Comparison of ENCODE assay signal across 22 cellular contexts in the genomic region with DNA sequence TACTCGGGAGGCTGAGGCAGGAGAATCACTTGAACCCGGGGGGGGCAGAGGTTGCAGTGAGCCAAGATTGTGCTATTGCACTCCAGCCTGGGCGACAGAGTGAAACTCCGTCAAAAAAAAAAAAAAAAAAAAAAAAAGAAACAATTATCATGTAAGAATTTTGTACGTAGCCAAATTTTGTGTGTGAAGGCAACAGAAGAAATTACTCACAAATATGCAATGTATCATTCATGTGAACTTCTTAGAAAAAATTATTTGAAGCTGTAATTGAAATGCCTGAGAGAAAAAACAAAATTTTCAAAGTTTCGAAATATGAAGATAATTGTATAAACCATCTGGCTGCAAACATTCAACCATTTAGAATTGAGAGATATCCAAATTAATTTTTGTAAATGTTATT.
DNase-seq lines count a peak whose midpoint lies in the region; ATAC-seq, FAIRE-seq and TF ChIP-seq lines count a peak whose summit lies in the region.
"Had no signal": no experiment of that assay in that cellular context is flagged by ENCODE, and none has a peak within 500 bp of the region (broad histone marks: within the 10 kb centered on the region; RNA-seq: fewer than 3 reads in every experiment).

No MANE protein-coding gene starts in this region.

- peak overlapping the region; percentile 46 for H3K27ac ChIP-seq in GM23248
- H3K27ac ChIP-seq in K562 (ENCODE audit: extremely low read depth, low read depth, low read length) = no peak overlapping the region
- H3K27ac ChIP-seq: KMS-11 had no signal

- DNase-seq in AG20443 (ENCODE audit: low spot score) = peak; percentile 25
- DNase-seq in GM23248 = peak; percentile 63
- no peak for DNase-seq in K562 (ENCODE audit: extremely low read depth in 1 of 4, low spot score in 3 of 4)
- DNase-seq in iris pigment epithelial cell (ENCODE audit: low read depth) = peak; percentile 57
- DNase-seq in NK-92 (lab: John Stamatoyannopoulos, UW; ENCODE audit: unreplicated experiment) = no peak
- no peak for DNase-seq in activated naive CD4-positive, alpha-beta T cell treated with Interleukin-2 at 50 U/mL for 16 hours
- DNase-seq in H4 (ENCODE audit: low spot score) = no peak
- DNase-seq in activated CD4-positive, alpha-beta T cell treated with anti-CD3 and anti-CD28 coated beads, Interleukin-2, amount 10 ng/mL, durations not matched to agents 7 days and 5 days = no peak
- DNase-seq: CD4-positive, CD25-positive, alpha-beta regulatory T cell; DMS53; GOT3; NCI-H1048; NCI-H146; NCI-H2081 treated with DMSO at 0.1 percent for 48 hours; NCI-H2227 treated with DMSO at 0.1 percent for 48 hours; NCI-H524 treated with DMSO at 0.1 percent for 48 hours; SHP77 treated with DMSO at 0.1 percent for 48 hours had no signal

- BruUV-seq in K562 (replicated peaks; lab: Mats Ljungman, UMichigan) = no TSS peak

- no peaks in the 10 kb centered on the region for H3K4me1 Mint-ChIP-seq in activated CD4-positive, alpha-beta T cell treated with anti-CD3 and anti-CD28 coated beads, Interleukin-2, amount 10 ng/mL, durations not matched to agents 7 days and 5 days
- H3K4me1 Mint-ChIP-seq: B cell; CD4-positive, CD25-positive, alpha-beta regulatory T cell had no signal

- TF ChIP-seq POLR2A in K562 (conservative IDR thresholded peaks at IDR 0.05) = no peak

- H3K9me3 ChIP-seq in GM23248 (ENCODE audit: low read depth) (no peaks in the 10 kb centered on the region), K562 (replicated peaks; ENCODE audit: control insufficient read depth, insufficient read depth, low read depth, low read length) (no peaks in the 10 kb centered on the region)

- H3K79me2 ChIP-seq in GM23248 (ENCODE audit: insufficient read depth) (no peaks in the 10 kb centered on the region), K562 (ENCODE audit: control insufficient read depth, insufficient read depth, low read length) (no peaks in the 10 kb centered on the region)

- in situ Hi-C loops in GM23248 (cut with MboI) (loop anchor here (25.0 kb wide), 1 partner anchor 197 kb away; a partner anchor contains a TSS), K562 (cut with MboI) (no loop called here)

- H3K4me2 ChIP-seq in GM23248 (ENCODE audit: unreplicated experiment) (peak overlapping the region; percentile 69), K562 (ENCODE audit: insufficient read depth, low read length) (no peak overlapping the region)
- H3K4me2 ChIP-seq: KMS-11 had no signal

- FAIRE-seq in K562 (lab: Jason Lieb, UNC) = no peak
- FAIRE-seq: GM12891, GM18507, RCC 7860 had no signal

- TF ChIP-seq CTCF in K562 (IDR thresholded peaks at IDR 0.05 in 2 of 3, conservative IDR thresholded peaks at IDR 0.05 in 1 of 3; ENCODE audit: insufficient read depth in 2 of 3, low read depth in 1 of 3, low read length in 3 of 3) = no peak

- no peak for TF ChIP-seq EP300 in K562 (IDR thresholded peaks at IDR 0.05; ENCODE audit: low read length)

- H3K4me3 ChIP-seq in GM23248 (peak overlapping the region; percentile 70), K562 (no peak overlapping the region)

- peak overlapping the region; percentile 56 for H3K9ac ChIP-seq in GM23248
- no peak overlapping the region for H3K9ac ChIP-seq in K562 (ENCODE audit: insufficient read depth in 1 of 2, low read depth in 2 of 2, low read length in 2 of 2)
- H3K9ac ChIP-seq: KMS-11 had no signal

- H4K20me1 ChIP-seq in GM23248 (ENCODE audit: insufficient read depth) = no peaks in the 10 kb centered on the region
- H4K20me1 ChIP-seq in K562 (replicated peaks; ENCODE audit: control insufficient read depth, insufficient read depth, low read length) = no peaks in the 10 kb centered on the region

- WGBS in GM23248 (ENCODE audit: low coverage in 1 of 2, low lambda C conversion rate in 2 of 2, missing lambda C conversion rate in 2 of 2), 2 experiments = 12 to 17% methylated on average over 5 to 6 of the region's 6 CpGs
- 19% methylated on average over 3 of the region's 6 CpGs for WGBS in K562 (ENCODE audit: insufficient coverage, low coverage, missing lambda C conversion rate)

- POLR2A ChIA-PET in K562 (lab: Yijun Ruan, JAX) = no interaction called here
- POLR2A ChIA-PET in activated CD4-positive, alpha-beta T cell treated with anti-CD3 and anti-CD28 coated beads, Interleukin-2, amount 10 ng/mL, durations not matched to agents 7 days and 5 days (lab: Charles Lee) = no interaction called here

- peaks cover 65% of the 10 kb centered on the region for H3K27me3 Mint-ChIP-seq in activated CD4-positive, alpha-beta T cell treated with anti-CD3 and anti-CD28 coated beads, Interleukin-2, amount 10 ng/mL, durations not matched to agents 7 days and 5 days

- H3K9me1 ChIP-seq in K562 (ENCODE audit: control insufficient read depth, insufficient read depth, low read length) = no peaks in the 10 kb centered on the region

- H3K9me2 ChIP-seq in GM23248 (ENCODE audit: insufficient read depth) = no peaks in the 10 kb centered on the region

- ATAC-seq in K562 = no peak

- H3K9me3 Mint-ChIP-seq in activated CD4-positive, alpha-beta T cell treated with anti-CD3 and anti-CD28 coated beads, Interleukin-2, amount 10 ng/mL, durations not matched to agents 7 days and 5 days = no peaks in the 10 kb centered on the region
- H3K9me3 Mint-ChIP-seq: CD4-positive, CD25-positive, alpha-beta regulatory T cell had no signal

- no peak overlapping the region for H3K27ac Mint-ChIP-seq in activated CD4-positive, alpha-beta T cell treated with anti-CD3 and anti-CD28 coated beads, Interleukin-2, amount 10 ng/mL, durations not matched to agents 7 days and 5 days
- H3K27ac Mint-ChIP-seq: B cell; CD4-positive, CD25-positive, alpha-beta regulatory T cell had no signal

- H3K4me1 ChIP-seq in GM23248 (ENCODE audit: insufficient read depth) (peaks cover 13% of the 10 kb centered on the region), K562 (replicated peaks in 1 of 2; ENCODE audit: control insufficient read depth in 2 of 2, insufficient read depth in 2 of 2, low read length in 2 of 2) (peaks cover 0 to 11% of the 10 kb centered on the region in 2 experiments; a peak in 3 of 5 replicates)

- no peaks in the 10 kb centered on the region for H3K36me3 ChIP-seq in GM23248 (ENCODE audit: low read depth)
- no peaks in the 10 kb centered on the region for H3K36me3 ChIP-seq in K562 (ENCODE audit: control insufficient read depth, insufficient read depth, low read length)

- H3K27me3 ChIP-seq in GM23248 (replicated peaks; ENCODE audit: insufficient read depth) = no peaks in the 10 kb centered on the region
- H3K27me3 ChIP-seq in K562 (ENCODE audit: control insufficient read depth in 2 of 2, insufficient read depth in 2 of 2, low read length in 2 of 2) = no peaks in the 10 kb centered on the region

- CTCF ChIA-PET in K562 (lab: Yijun Ruan, JAX; ENCODE audit: low intra/inter-chr PET ratio) = no interaction called here
- CTCF ChIA-PET in activated CD4-positive, alpha-beta T cell treated with anti-CD3 and anti-CD28 coated beads, Interleukin-2, amount 10 ng/mL, durations not matched to agents 7 days and 5 days (lab: Charles Lee) = no interaction called here

- no peak overlapping the region for H3K4me3 Mint-ChIP-seq in activated CD4-positive, alpha-beta T cell treated with anti-CD3 and anti-CD28 coated beads, Interleukin-2, amount 10 ng/mL, durations not matched to agents 7 days and 5 days
- H3K4me3 Mint-ChIP-seq: B cell; CD4-positive, CD25-positive, alpha-beta regulatory T cell had no signal

- H2AFZ ChIP-seq in GM23248 (peak overlapping the region; percentile 61), K562 (ENCODE audit: low read depth, low read length) (peak overlapping the region; percentile 52)

- peaks cover 15% of the 10 kb centered on the region for H3F3A ChIP-seq in GM23248 (ENCODE audit: insufficient read depth)

- intact Hi-C loops in K562 (cut with micrococcal nuclease) = no loop called here

- TF ChIP-seq RAD21 in K562 (CRISPR knock-in tag; conservative IDR thresholded peaks at IDR 0.05 in 1 of 2, IDR thresholded peaks at IDR 0.05 in 1 of 2) = no peak

- no peaks in the 10 kb centered on the region for H3K36me3 Mint-ChIP-seq in activated CD4-positive, alpha-beta T cell treated with anti-CD3 and anti-CD28 coated beads, Interleukin-2, amount 10 ng/mL, durations not matched to agents 7 days and 5 days (ENCODE audit: low read depth)
- H3K36me3 Mint-ChIP-seq: CD4-positive, CD25-positive, alpha-beta regulatory T cell had no signal

TF ChIP-seq in K562, 482 proteins besides CTCF, POLR2A, EP300 and RAD21:
- TF ChIP-seq EZH2 (IDR thresholded peaks at IDR 0.05; ENCODE audit: borderline replicate concordance, low read depth, low read length) = no peak
- TF ChIP-seq SMARCA5 (IDR thresholded peaks at IDR 0.05) = no peak
- no peak for TF ChIP-seq RBM14 (IDR thresholded peaks at IDR 0.05; ENCODE audit: borderline replicate concordance, insufficient read depth, low read depth, low read length)
- no peak for TF ChIP-seq ZNF23 (CRISPR knock-in tag; IDR thresholded peaks at IDR 0.05)
- TF ChIP-seq RBM15 (IDR thresholded peaks at IDR 0.05; ENCODE audit: insufficient read depth, low read length) = no peak
- TF ChIP-seq TBP (optimal IDR thresholded peaks at IDR 0.05; ENCODE audit: low read depth, low read length) = no peak
- TF ChIP-seq NELFE (IDR thresholded peaks at IDR 0.05; ENCODE audit: insufficient read depth, insufficient read length) = no peak
- no peak for TF ChIP-seq ZNF778 (CRISPR knock-in tag; IDR thresholded peaks at IDR 0.05)

Comparison
In these comparisons a context has a peak if more than half of its experiments do, and no peak if none do; other contexts are left out.
1. DNase-seq: peak in AG20443 (single experiment), GM23248 (single experiment) and iris pigment epithelial cell (single experiment); none in K562 (0 of 4), NK-92 (single experiment), activated naive CD4-positive, alpha-beta T cell treated with Interleukin-2 at 50 U/mL for 16 hours (single experiment), H4 (single experiment) and activated CD4-positive, alpha-beta T cell treated with anti-CD3 and anti-CD28 coated beads, Interleukin-2, amount 10 ng/mL, durations not matched to agents 7 days and 5 days (single experiment).